ENCODE assay signal across 8 cellular contexts in genomic region chr22:46149998-46150549, GRCh38. TPM values are rescaled to one million over a fixed set of nuclear protein-coding genes. Genes with fewer than 3 reads are reported as not detected.
A peak's percentile ranks its signal among the peaks of the same experiment; 100 is the strongest.
DNase-seq lines count a peak whose midpoint lies in the region; ATAC-seq and TF ChIP-seq lines count a peak whose summit lies in the region.

Gene PPARA (plus strand): TSS chr22:46150526. CDS start chr22:46198384, 47,858 bp downstream.

- peak within 1 kb of the TSS; percentile 67 for H3K27ac ChIP-seq in CD8-positive, alpha-beta memory T cell (ENCODE audit: low read depth, low read length)
- H3K27ac ChIP-seq in SJCRH30: no peak within 1 kb of the TSS
- no peak within 1 kb of the TSS for H3K27ac ChIP-seq in neural progenitor cell
- H3K27ac ChIP-seq in stomach smooth muscle (ENCODE audit: low read length): peak within 1 kb of the TSS; percentile 82

- peaks cover 18% of the 10 kb centered on the region for H3K4me1 ChIP-seq in CD8-positive, alpha-beta memory T cell (ENCODE audit: insufficient read depth, low read length)
- H3K4me1 ChIP-seq in SJCRH30: 0 out of 2 replicates have a peak, but pooled peaks cover 5% of the 10 kb centered on the region
- peaks cover 9% of the 10 kb centered on the region for H3K4me1 ChIP-seq in neural progenitor cell
- peaks cover 33% of the 10 kb centered on the region for H3K4me1 ChIP-seq in stomach smooth muscle (ENCODE audit: control insufficient read depth, insufficient read depth, low read length)

- H3K4me2 ChIP-seq in neural progenitor cell: peak within 1 kb of the TSS; percentile 97

- peak within 1 kb of the TSS; percentile 81 to 91 (median 87) for H3K4me3 Mint-ChIP-seq in CD8-positive, alpha-beta memory T cell
- peak within 1 kb of the TSS; percentile 84 for H3K4me3 Mint-ChIP-seq in neural progenitor cell

- peaks cover 2 to 16% (median 2%) of the 10 kb centered on the region in 3 donors for H3K36me3 Mint-ChIP-seq in CD8-positive, alpha-beta memory T cell
- peaks cover 2% of the 10 kb centered on the region for H3K36me3 Mint-ChIP-seq in neural progenitor cell

- H4K20me1 ChIP-seq in neural progenitor cell (ENCODE audit: low read depth): peaks cover 21% of the 10 kb centered on the region

- H3F3A ChIP-seq in neural progenitor cell (ENCODE audit: low read depth): peaks cover 24% of the 10 kb centered on the region

- no peaks in the 10 kb centered on the region for H3K27me3 ChIP-seq in CD8-positive, alpha-beta memory T cell (ENCODE audit: insufficient read depth, low read length, poor library complexity, severe bottlenecking)
- H3K27me3 ChIP-seq in SJCRH30: peaks cover 19% of the 10 kb centered on the region
- peaks cover 69% of the 10 kb centered on the region for H3K27me3 ChIP-seq in neural progenitor cell
- H3K27me3 ChIP-seq in stomach smooth muscle (ENCODE audit: control insufficient read depth in 1 of 2, insufficient read depth in 2 of 2, low read length in 2 of 2): no peaks in the 10 kb centered on the region

- CTCF ChIA-PET in CD8-positive, alpha-beta memory T cell (lab: Charles Lee): interaction anchor here (1.1 to 1.4 kb wide), 2 partner anchors 28 to 146 kb away, joined by 4 to 5 read pairs; partner anchors contain the start of gene GTSE1

- H3K4me1 Mint-ChIP-seq in CD8-positive, alpha-beta memory T cell: peaks cover 18 to 25% (median 21%) of the 10 kb centered on the region in 3 donors
- peaks cover 9% of the 10 kb centered on the region for H3K4me1 Mint-ChIP-seq in neural progenitor cell

- H3K36me3 ChIP-seq in CD8-positive, alpha-beta memory T cell (ENCODE audit: insufficient read depth, low read length): no peaks in the 10 kb centered on the region
- H3K36me3 ChIP-seq in SJCRH30: no peaks in the 10 kb centered on the region
- no peaks in the 10 kb centered on the region for H3K36me3 ChIP-seq in neural progenitor cell
- H3K36me3 ChIP-seq in stomach smooth muscle (ENCODE audit: control insufficient read depth in 2 of 2, insufficient read depth in 2 of 2, low read length in 2 of 2): no peaks in the 10 kb centered on the region

- DNase-seq in CD8-positive, alpha-beta memory T cell: peak; percentile 80 to 89 (median 88)
- DNase-seq in HT-29 (ENCODE audit: low spot score) (peak; percentile 69), SJCRH30 (peak; percentile 78 to 82), foreskin melanocyte (peak; percentile 46), neural progenitor cell (ENCODE audit: low spot score) (peak; percentile 82)
- DNase-seq in activated naive CD4-positive, alpha-beta T cell (lab: John Stamatoyannopoulos, UW): peak; percentile 42 to 85 (median 54)

- ATAC-seq in GM19467 (IDR thresholded peaks at IDR 0.05; ENCODE audit: unreplicated experiment): peak; percentile 70

- POLR2A ChIA-PET in CD8-positive, alpha-beta memory T cell (lab: Charles Lee): interaction anchor here (0.6 to 1.8 kb wide), 2 partner anchors 146 to 977 kb away, joined by 4 read pairs; no protein-coding TSS in a partner anchor

- H3K9ac ChIP-seq in neural progenitor cell (no peak within 1 kb of the TSS), stomach smooth muscle (ENCODE audit: low read length in 2 of 2) (peak within 1 kb of the TSS; percentile 68 to 80)

- peak within 1 kb of the TSS; percentile 56 for H3K4me3 ChIP-seq in CD8-positive, alpha-beta memory T cell (ENCODE audit: low read length)
- peak within 1 kb of the TSS; percentile 98 for H3K4me3 ChIP-seq in SJCRH30
- H3K4me3 ChIP-seq in neural progenitor cell: peak within 1 kb of the TSS; percentile 92
- peak within 1 kb of the TSS; percentile 76 to 84 for H3K4me3 ChIP-seq in stomach smooth muscle (ENCODE audit: low read length in 2 of 2)

- no peak for TF ChIP-seq CTCF in neural progenitor cell (IDR thresholded peaks at IDR 0.05)

- H3K79me2 ChIP-seq in neural progenitor cell (ENCODE audit: low read depth): no peaks in the 10 kb centered on the region

- H3K9me3 Mint-ChIP-seq in CD8-positive, alpha-beta memory T cell: no peaks in the 10 kb centered on the region
- H3K9me3 Mint-ChIP-seq in neural progenitor cell: no peaks in the 10 kb centered on the region

- peaks cover 0 to 1% of the 10 kb centered on the region in 2 donors for H3K27me3 Mint-ChIP-seq in CD8-positive, alpha-beta memory T cell
- peaks cover 47% of the 10 kb centered on the region for H3K27me3 Mint-ChIP-seq in neural progenitor cell (ENCODE audit: insufficient read depth, low read depth)

- peak within 1 kb of the TSS; percentile 96 for H2AFZ ChIP-seq in neural progenitor cell (replicated peaks)

- H3K27ac Mint-ChIP-seq in CD8-positive, alpha-beta memory T cell: peak within 1 kb of the TSS; percentile 72 to 93 (median 85)
- H3K27ac Mint-ChIP-seq in neural progenitor cell: no peak within 1 kb of the TSS

- no peaks in the 10 kb centered on the region for H3K9me3 ChIP-seq in CD8-positive, alpha-beta memory T cell (ENCODE audit: low read length)
- H3K9me3 ChIP-seq in SJCRH30 (replicated peaks) (no peaks in the 10 kb centered on the region), neural progenitor cell (ENCODE audit: low read depth) (no peaks in the 10 kb centered on the region), stomach smooth muscle (ENCODE audit: control insufficient read depth in 2 of 2, low read length in 2 of 2) (no peaks in the 10 kb centered on the region)

RNA-seq across cellular contexts. Expression of gene PPARA, which starts in this region (rescaled TPM):
- total RNA-seq in CD8-positive, alpha-beta memory T cell: 10 to 100 TPM; 11.2 to 12.9 TPM
- polyA plus RNA-seq in CD8-positive, alpha-beta memory T cell: 10.1 TPM
- 14.6 and 18.1 TPM in 2 replicates for total RNA-seq in HT-29 (2014; rRNA removed; shearing (Covaris generic))
- total RNA-seq in SJCRH30 (2014; rRNA removed; shearing (Covaris generic)): 10.4 and 11.5 TPM in 2 replicates
- total RNA-seq in neural progenitor cell (ENCODE audit: low replicate concordance): 5.2 and 5.4 TPM in 2 replicates

Comparison
In these comparisons a context has a peak if more than half of its experiments do, and no peak if none do; other contexts are left out.
1. H3K27ac ChIP-seq: peak in CD8-positive, alpha-beta memory T cell (single experiment) and stomach smooth muscle (single experiment); none in SJCRH30 (single experiment) and neural progenitor cell (single experiment).
2. Peak in every context shown above with its lines, with median percentiles within 50 percentile points of each other: DNase-seq and H3K4me3 ChIP-seq.